In genomic region chr10:80205478-80206276, GRCh38 we compare ENCODE assay signal across 8 cellular contexts. TPM values are rescaled to one million over a fixed set of nuclear protein-coding genes. Genes with fewer than 3 reads are reported as not detected.
A peak's percentile ranks its signal among the peaks of the same experiment; 100 is the strongest.
DNase-seq lines count a peak whose midpoint lies in the region; ATAC-seq and TF ChIP-seq lines count a peak whose summit lies in the region.

Gene ANXA11 (minus strand): TSS chr10:80205537. CDS start chr10:80172861, 32,676 bp downstream.

- no peaks in the 10 kb centered on the region for H3K36me3 ChIP-seq in hepatocyte (replicated peaks; ENCODE audit: insufficient read depth, low read depth)

- 7% methylated on average over 40 of the region's 45 CpGs for whole genome bisulfite sequencing in hepatocyte (ENCODE audit: low lambda C conversion rate, missing lambda C conversion rate)

- H2AFZ ChIP-seq in hepatocyte = peak within 1 kb of the TSS; percentile 73

- H3K9me2 ChIP-seq in hepatocyte (replicated peaks; ENCODE audit: insufficient read depth) = no peaks in the 10 kb centered on the region

- TF ChIP-seq CTCF in GM13976 (IDR thresholded peaks at IDR 0.05; ENCODE audit: borderline replicate concordance, control extremely low read depth, extremely low read depth, insufficient read depth, missing control alignments) (peak; percentile 5), astrocyte of the cerebellum (IDR thresholded peaks at IDR 0.05; ENCODE audit: low read depth, low read length, missing control alignments) (no peak), hepatocyte (IDR thresholded peaks at IDR 0.05; ENCODE audit: poor library complexity) (no peak)

- peaks cover 73% of the 10 kb centered on the region for H3K79me2 ChIP-seq in hepatocyte

- no peaks in the 10 kb centered on the region for H3K27me3 ChIP-seq in hepatocyte

- intact Hi-C loops in T-helper 2 cell treated with Interferon-gamma antibody and Interleukin-4, amounts not matched to agents 100 ng/mL and 5 ng/mL, for 36 hours (cut with micrococcal nuclease) = loop anchor here (1.0 to 10.0 kb wide), 7 partner anchors 17 to 857 kb away; partner anchors contain the start of genes NUTM2E and TSPAN14

- in situ Hi-C loops in GM13976 (cut with MboI; ENCODE audit: low sequenced_read_pairs, unreplicated experiment) = no loop called here
- in situ Hi-C loops in astrocyte of the cerebellum (cut with HindIII; ENCODE audit: low sequenced_read_pairs) = loop anchor here (5.0 kb wide), 1 partner anchor 63 kb away; no protein-coding TSS in a partner anchor

- peaks cover 25% of the 10 kb centered on the region for H4K20me1 ChIP-seq in hepatocyte (ENCODE audit: insufficient read depth, poor library complexity, severe bottlenecking)

- H3K4me3 ChIP-seq in astrocyte of the cerebellum (ENCODE audit: low read depth, low read length) = peak within 1 kb of the TSS; percentile 84
- H3K4me3 ChIP-seq in hepatocyte = peak within 1 kb of the TSS; percentile 94
- H3K4me3 ChIP-seq in skeletal muscle cell (ENCODE audit: low read depth, low read length) = peak within 1 kb of the TSS; percentile 78

- H3K9me3 ChIP-seq in hepatocyte (ENCODE audit: low read depth) = no peaks in the 10 kb centered on the region

- peak within 1 kb of the TSS; percentile 90 for H3K4me2 ChIP-seq in hepatocyte

- peak within 1 kb of the TSS; percentile 99 for H3K27ac ChIP-seq in hepatocyte

- peak; percentile 95 for DNase-seq in GM13976 (ENCODE audit: low spot score)
- peak; percentile 64 for DNase-seq in NCI-H1105 treated with DMSO at 0.1 percent for 48 hours (lab: John Stamatoyannopoulos, UW)
- DNase-seq in astrocyte of the cerebellum (ENCODE audit: low read depth) = no peak
- peak; percentile 95 for DNase-seq in hepatocyte (ENCODE audit: low spot score)
- no peak for DNase-seq in skeletal muscle cell (ENCODE audit: low read depth)
- DNase-seq in occipital lobe (lab: John Stamatoyannopoulos, UW) = no peak

- H3K4me1 ChIP-seq in hepatocyte (ENCODE audit: insufficient read depth) = peaks cover 43% of the 10 kb centered on the region

- peak; percentile 87 for ATAC-seq in HG02642 (IDR thresholded peaks at IDR 0.05; ENCODE audit: poor library complexity, unreplicated experiment)

RNA-seq across cellular contexts. Expression of gene ANXA11, which starts in this region (rescaled TPM):
- total RNA-seq in T-helper 2 cell treated with Interferon-gamma antibody and Interleukin-4, amounts not matched to agents 100 ng/mL and 5 ng/mL, for 36 hours = 231 and 244 TPM in 2 replicates
- total RNA-seq in hepatocyte (88.1 and 92.8 TPM in 2 replicates), occipital lobe (2.3 TPM)
- polyA plus RNA-seq in hepatocyte = 168 and 184 TPM in 2 replicates

Comparison
In these comparisons a context has a peak if more than half of its experiments do, and no peak if none do; other contexts are left out.
1. RNA of gene ANXA11 (total RNA-seq): 231 to 244 TPM in T-helper 2 cell treated with Interferon-gamma antibody and Interleukin-4, amounts not matched to agents 100 ng/mL and 5 ng/mL, for 36 hours and 88.1 to 92.8 TPM in hepatocyte; 2.3 TPM in occipital lobe (single experiment); every median in the first group is over 10 times any median in the second.
2. DNase-seq: peak in GM13976 (single experiment), NCI-H1105 treated with DMSO at 0.1 percent for 48 hours (single experiment) and hepatocyte (single experiment); none in astrocyte of the cerebellum (single experiment), skeletal muscle cell (single experiment) and occipital lobe (single experiment).
3. Peak in every context shown above with its lines, with median percentiles within 50 percentile points of each other: H3K4me3 ChIP-seq.